In genomic region chr20:1207293-1207884, GRCh38 we compare ENCODE assay signal across 14 cellular contexts. TPM values are rescaled to one million over a fixed set of nuclear protein-coding genes. Genes with fewer than 3 reads are reported as not detected.
A peak's percentile ranks its signal among the peaks of the same experiment; 100 is the strongest.
DNase-seq lines count a peak whose midpoint lies in the region; ATAC-seq, FAIRE-seq and TF ChIP-seq lines count a peak whose summit lies in the region.
"Had no signal": no experiment of that assay in that cellular context is flagged by ENCODE, and none has a peak within 500 bp of the region (broad histone marks: within the 10 kb centered on the region; RNA-seq: fewer than 3 reads in every experiment).

No MANE protein-coding gene starts in this region.

- no peak overlapping the region for H3K9ac ChIP-seq in Karpas-422 (ENCODE audit: low read length)
- H3K9ac ChIP-seq in K562 (ENCODE audit: insufficient read depth in 1 of 2, low read depth in 2 of 2, low read length in 2 of 2), result no peak overlapping the region
- H3K9ac ChIP-seq: BLaER1, GM23248 had no signal

- 46% methylated on average over 2 of the region's 3 CpGs for WGBS in K562 (ENCODE audit: insufficient coverage, low coverage, missing lambda C conversion rate)

- H3K9me3 Mint-ChIP-seq in GM23338, result no peaks in the 10 kb centered on the region
- H3K9me3 Mint-ChIP-seq: CD8-positive, alpha-beta memory T cell; H9 had no signal

- no peak for TF ChIP-seq RAD21 in K562 (CRISPR knock-in tag; conservative IDR thresholded peaks at IDR 0.05 in 1 of 2, IDR thresholded peaks at IDR 0.05 in 1 of 2)

- H3K36me3 ChIP-seq in GM23338 (ENCODE audit: insufficient read depth), result no peaks in the 10 kb centered on the region
- no peaks in the 10 kb centered on the region for H3K36me3 ChIP-seq in Karpas-422 (ENCODE audit: insufficient read depth, low read length)
- H3K36me3 ChIP-seq in K562 (ENCODE audit: control insufficient read depth, insufficient read depth, low read length), result no peaks in the 10 kb centered on the region
- H3K36me3 ChIP-seq: BLaER1 had no signal

- POLR2A ChIA-PET in K562 (lab: Yijun Ruan, JAX), result interaction anchor here (0.6 kb wide), 1 partner anchor 626 kb away, joined by 3 read pairs; no protein-coding TSS in a partner anchor

- H3K4me1 Mint-ChIP-seq in GM23338, result peaks cover 6% of the 10 kb centered on the region

- BruUV-seq in K562 (replicated peaks; lab: Mats Ljungman, UMichigan), result no TSS peak

- H3F3A ChIP-seq in GM23338 (replicated peaks; ENCODE audit: low read depth), result no peaks in the 10 kb centered on the region

- TF ChIP-seq CTCF in GM23338 (conservative IDR thresholded peaks at IDR 0.05; ENCODE audit: low read depth in 2 of 2), result no peak
- TF ChIP-seq CTCF in K562 (IDR thresholded peaks at IDR 0.05 in 2 of 3, conservative IDR thresholded peaks at IDR 0.05 in 1 of 3; ENCODE audit: insufficient read depth in 2 of 3, low read depth in 1 of 3, low read length in 3 of 3), result no peak

- no peaks in the 10 kb centered on the region for H3K9me1 ChIP-seq in K562 (ENCODE audit: control insufficient read depth, insufficient read depth, low read length)

- intact Hi-C loops in K562 (cut with micrococcal nuclease), result no loop called here

- H2AFZ ChIP-seq in GM23338 (peak overlapping the region; percentile 59; the same call in 1 of the 2 replicates), Karpas-422 (ENCODE audit: low read length) (no peak overlapping the region), K562 (ENCODE audit: low read depth, low read length) (peak overlapping the region; percentile 59; the same call in 1 of the 2 replicates)
- H2AFZ ChIP-seq: GM23248 had no signal

- H3K79me2 ChIP-seq in GM23338 (replicated peaks; ENCODE audit: insufficient read depth) (no peaks in the 10 kb centered on the region), Karpas-422 (ENCODE audit: low read length) (no peaks in the 10 kb centered on the region), K562 (ENCODE audit: control insufficient read depth, insufficient read depth, low read length) (no peaks in the 10 kb centered on the region)

- H3K4me1 ChIP-seq in GM23338 (ENCODE audit: insufficient read depth) (peaks cover 7% of the 10 kb centered on the region), Karpas-422 (ENCODE audit: low read length) (no peaks in the 10 kb centered on the region), K562 (replicated peaks in 1 of 2; ENCODE audit: control insufficient read depth in 2 of 2, insufficient read depth in 2 of 2, low read length in 2 of 2) (peaks cover 8 to 14% of the 10 kb centered on the region in 2 experiments; a peak in 4 of 5 replicates)
- H3K4me1 ChIP-seq: BLaER1 had no signal

- H3K4me3 Mint-ChIP-seq in GM23338, result no peak overlapping the region
- H3K4me3 Mint-ChIP-seq: CD8-positive, alpha-beta memory T cell; H9 had no signal

- no peaks in the 10 kb centered on the region; the same call in 1 of the 2 replicates for H4K20me1 ChIP-seq in GM23338 (replicated peaks; ENCODE audit: insufficient read depth)
- H4K20me1 ChIP-seq in Karpas-422 (ENCODE audit: insufficient read depth, low read depth, low read length), result no peaks in the 10 kb centered on the region
- H4K20me1 ChIP-seq in K562 (replicated peaks; ENCODE audit: control insufficient read depth, insufficient read depth, low read length), result no peaks in the 10 kb centered on the region
- H4K20me1 ChIP-seq: BLaER1 had no signal

- no peak for TF ChIP-seq POLR2A in K562 (conservative IDR thresholded peaks at IDR 0.05)

- no peak for FAIRE-seq in K562 (lab: Jason Lieb, UNC)

- H3K27me3 ChIP-seq in GM23338 (ENCODE audit: insufficient read depth) (no peaks in the 10 kb centered on the region), Karpas-422 (ENCODE audit: low read length) (no peaks in the 10 kb centered on the region), K562 (ENCODE audit: control insufficient read depth in 2 of 2, insufficient read depth in 2 of 2, low read length in 2 of 2) (no peaks in the 10 kb centered on the region)
- H3K27me3 ChIP-seq: BLaER1 had no signal

- in situ Hi-C loops in K562 (cut with MboI), result no loop called here

- CTCF ChIA-PET in K562 (lab: Yijun Ruan, JAX; ENCODE audit: low intra/inter-chr PET ratio), result no interaction called here

- H3K27me3 Mint-ChIP-seq in GM23338 (ENCODE audit: insufficient read depth, low read depth, poor library complexity), result peaks cover 1% of the 10 kb centered on the region

- no peak overlapping the region for H3K4me3 ChIP-seq in GM23338
- no peak overlapping the region for H3K4me3 ChIP-seq in Karpas-422 (ENCODE audit: low read length)
- H3K4me3 ChIP-seq in K562, result no peak overlapping the region
- H3K4me3 ChIP-seq: BLaER1 had no signal

- no peaks in the 10 kb centered on the region for H3K36me3 Mint-ChIP-seq in GM23338 (ENCODE audit: low read depth)
- H3K36me3 Mint-ChIP-seq: CD8-positive, alpha-beta memory T cell had no signal

- H3K9me2 ChIP-seq in GM23338 (ENCODE audit: insufficient read depth) (no peaks in the 10 kb centered on the region), Karpas-422 (replicated peaks; ENCODE audit: insufficient read depth, low read length) (no peaks in the 10 kb centered on the region)

- no peak overlapping the region for H3K27ac Mint-ChIP-seq in GM23338

- DNase-seq in GM23338 (ENCODE audit: low spot score), result no peak
- peak; percentile 52 for DNase-seq in Karpas-422
- DNase-seq in K562 (ENCODE audit: extremely low read depth in 1 of 4, low spot score in 3 of 4), result peak in 1 of 4 experiments; percentile 19
- no peak for DNase-seq in stimulated activated CD4-positive, alpha-beta T cell treated with anti-CD3 and anti-CD28 coated beads, Interleukin-12 subunit alpha, Interleukin-12 subunit beta, amount 100 ng/mL, for 4 hours
- DNase-seq in activated CD4-positive, alpha-beta T cell treated with anti-CD3 and anti-CD28 coated beads, Interleukin-2, amount 50 U/mL, for 48 hours, result no peak
- DNase-seq in stimulated activated CD4-positive, alpha-beta T cell treated with anti-CD3 and anti-CD28 coated beads, Interleukin-4, amount 100 ng/mL, for 4 hours, result no peak
- DNase-seq: AML-193; CD8-positive, alpha-beta memory T cell; DMS53; H9 had no signal

- no peak for ATAC-seq in GM23338
- ATAC-seq in K562, result peak; percentile 61

- no peak overlapping the region for H3K4me2 ChIP-seq in GM23338
- H3K4me2 ChIP-seq in Karpas-422 (ENCODE audit: low read depth, low read length, poor library complexity, severe bottlenecking), result no peak overlapping the region
- H3K4me2 ChIP-seq in K562 (ENCODE audit: insufficient read depth, low read length), result no peak overlapping the region
- H3K4me2 ChIP-seq: BLaER1 had no signal

- H3K27ac ChIP-seq in GM23338 (ENCODE audit: low read depth) (no peak overlapping the region), Karpas-422 (ENCODE audit: low read length) (no peak overlapping the region), K562 (ENCODE audit: extremely low read depth, low read depth, low read length) (no peak overlapping the region)
- H3K27ac ChIP-seq: BLaER1, GM23248 had no signal

- H3K9me3 ChIP-seq in Karpas-422 (ENCODE audit: low read length) (no peaks in the 10 kb centered on the region), K562 (replicated peaks; ENCODE audit: control insufficient read depth, insufficient read depth, low read depth, low read length) (no peaks in the 10 kb centered on the region)
- H3K9me3 ChIP-seq: BLaER1 had no signal

- no peak for TF ChIP-seq EP300 in K562 (IDR thresholded peaks at IDR 0.05; ENCODE audit: low read length)

RNA-seq across cellular contexts. Expression of gene C20orf202, which starts 4.1 kb away (rescaled TPM):
- total RNA-seq in GM23338 (2014; rRNA removed; shearing (Covaris generic)), result not detected in 2 replicates
- polyA plus RNA-seq in GM23338 (2016; fragmentation: Nextera tagmentation; extraction: Ambion mirVana) (0.17 TPM in 1 of 2 replicates, not detected in the other), K562 (2011; rRNA removed) (0.24 and 0.49 TPM in 2 replicates), K562 (2014; fragmentation: Illumina TruSeq; extraction: Trizol) (0.18 TPM in 1 of 2 replicates, not detected in the other), K562 (2014; fragmentation: Nextera tagmentation; extraction: Ambion mirVana) (under 1 TPM; 0.03 to 0.06 TPM), K562 (2014; rRNA removed) (0.07 and 0.15 TPM in 2 replicates)
- not detected in 2 replicates for total RNA-seq in Karpas-422 (2014; rRNA removed; shearing (Covaris generic); ENCODE audit: low replicate concordance)
- 0.19 and 0.33 TPM in 2 replicates for total RNA-seq in K562 (2011; cell fraction: chromatin; rRNA removed; ENCODE audit: low replicate concordance)
- not detected in 2 replicates for total RNA-seq in K562 (2011; cell fraction: nucleolus; rRNA removed)
- not detected in 2 replicates for total RNA-seq in K562 (2011; cell fraction: nucleoplasm; rRNA removed)
- total RNA-seq in K562 (2014; rRNA removed) (not detected in 2 replicates), K562 (2014; rRNA removed; fragmentation: Illumina TruSeq; extraction: Trizol) (0.19 TPM in 1 of 2 replicates, not detected in the other), K562 (2015; rRNA removed; fragmentation: Illumina TruSeq; extraction: Trizol) (0.15 TPM in 1 of 2 replicates, not detected in the other), K562 (2021) (0.11 TPM in 1 of 2 replicates, not detected in the other)
- polyA plus RNA-seq in K562 (2011; cell fraction: cytosol; rRNA removed), result 0.25 TPM in 1 of 2 replicates, not detected in the other
- 0.27 and 0.74 TPM in 2 replicates for polyA plus RNA-seq in K562 (2011; cell fraction: nucleus; rRNA removed)
- 0.08 and 0.32 TPM in 2 replicates for polyA plus RNA-seq in K562 (2012)
- polyA minus RNA-seq in K562 (2011; rRNA and poly(A)+ RNA removed), result 0.45 TPM in 1 of 2 replicates, not detected in the other
- polyA minus RNA-seq in K562 (2011; cell fraction: cytosol; rRNA and poly(A)+ RNA removed), result not detected in 2 replicates
- 0.13 TPM in 1 of 2 replicates, not detected in the other for polyA minus RNA-seq in K562 (2011; cell fraction: nucleus; rRNA and poly(A)+ RNA removed)
- total RNA-seq: A673; CD8-positive, alpha-beta memory T cell; GM23248; HT1080 had no signal
- polyA plus RNA-seq: CD8-positive, alpha-beta memory T cell; GM23248 had no signal

RNA-seq across cellular contexts. Expression of gene RAD21L1, which starts 18.5 kb away (rescaled TPM):
- total RNA-seq in GM23338 (2014; rRNA removed; shearing (Covaris generic)), result 0.10 TPM in 1 of 2 replicates, not detected in the other
- polyA plus RNA-seq in GM23338 (2016; fragmentation: Nextera tagmentation; extraction: Ambion mirVana), result 0.38 and 0.95 TPM in 2 replicates
- not detected in 2 replicates for total RNA-seq in Karpas-422 (2014; rRNA removed; shearing (Covaris generic); ENCODE audit: low replicate concordance)
- total RNA-seq in K562 (2011; cell fraction: chromatin; rRNA removed; ENCODE audit: low replicate concordance), result 1.6 and 7.8 TPM in 2 replicates
- total RNA-seq in K562 (2011; cell fraction: nucleolus; rRNA removed), result 1.5 and 2.0 TPM in 2 replicates
- 3.7 and 4.1 TPM in 2 replicates for total RNA-seq in K562 (2011; cell fraction: nucleoplasm; rRNA removed)
- total RNA-seq in K562 (2014; rRNA removed), result 0.45 TPM in 2 replicates
- 0.44 and 1.1 TPM in 2 replicates for total RNA-seq in K562 (2014; rRNA removed; fragmentation: Illumina TruSeq; extraction: Trizol)
- total RNA-seq in K562 (2015; rRNA removed; fragmentation: Illumina TruSeq; extraction: Trizol), result 0.23 and 0.29 TPM in 2 replicates
- 1.3 and 1.7 TPM in 2 replicates for total RNA-seq in K562 (2021)
- 1.4 and 1.7 TPM in 2 replicates for polyA plus RNA-seq in K562 (2011; rRNA removed)
- polyA plus RNA-seq in K562 (2011; cell fraction: cytosol; rRNA removed), result 0.03 and 0.24 TPM in 2 replicates
- polyA plus RNA-seq in K562 (2011; cell fraction: nucleus; rRNA removed), result 0.82 and 1.4 TPM in 2 replicates
- 0.42 and 0.53 TPM in 2 replicates for polyA plus RNA-seq in K562 (2012)
- 0.65 and 0.69 TPM in 2 replicates for polyA plus RNA-seq in K562 (2014; fragmentation: Illumina TruSeq; extraction: Trizol)
- polyA plus RNA-seq in K562 (2014; fragmentation: Nextera tagmentation; extraction: Ambion mirVana), result under 1 TPM in 1 of 2 experiments, not detected in 1; 0.17 TPM
- polyA plus RNA-seq in K562 (2014; rRNA removed), result 0.24 and 0.42 TPM in 2 replicates
- 2.1 and 2.6 TPM in 2 replicates for polyA minus RNA-seq in K562 (2011; rRNA and poly(A)+ RNA removed)
- 0.86 and 1.2 TPM in 2 replicates for polyA minus RNA-seq in K562 (2011; cell fraction: cytosol; rRNA and poly(A)+ RNA removed)
- polyA minus RNA-seq in K562 (2011; cell fraction: nucleus; rRNA and poly(A)+ RNA removed), result 2.0 and 3.7 TPM in 2 replicates
- total RNA-seq: A673; CD8-positive, alpha-beta memory T cell; GM23248; H9 had no signal
- polyA plus RNA-seq: CD8-positive, alpha-beta memory T cell had no signal

RNA-seq across cellular contexts. Expression of gene TMEM74B, which starts 22.6 kb away (rescaled TPM):
- 3.6 and 4.8 TPM in 2 replicates for total RNA-seq in GM23338 (2014; rRNA removed; shearing (Covaris generic))
- 1.0 and 1.5 TPM in 2 replicates for polyA plus RNA-seq in GM23338 (2016; fragmentation: Nextera tagmentation; extraction: Ambion mirVana)
- not detected in 2 replicates for total RNA-seq in Karpas-422 (2014; rRNA removed; shearing (Covaris generic); ENCODE audit: low replicate concordance)
- total RNA-seq in K562 (2011; cell fraction: chromatin; rRNA removed; ENCODE audit: low replicate concordance), result 44.7 and 63.1 TPM in 2 replicates
- 47.8 and 49.7 TPM in 2 replicates for total RNA-seq in K562 (2011; cell fraction: nucleolus; rRNA removed)
- total RNA-seq in K562 (2011; cell fraction: nucleoplasm; rRNA removed), result 53.6 and 55.5 TPM in 2 replicates
- 14.9 and 18.4 TPM in 2 replicates for total RNA-seq in K562 (2014; rRNA removed)
- 3.9 and 5.0 TPM in 2 replicates for total RNA-seq in K562 (2014; rRNA removed; fragmentation: Illumina TruSeq; extraction: Trizol)
- 6.7 and 7.5 TPM in 2 replicates for total RNA-seq in K562 (2015; rRNA removed; fragmentation: Illumina TruSeq; extraction: Trizol)
- total RNA-seq in K562 (2021), result 18.3 and 18.5 TPM in 2 replicates
- 11.2 and 25.4 TPM in 2 replicates for polyA plus RNA-seq in K562 (2011; rRNA removed)
- polyA plus RNA-seq in K562 (2011; cell fraction: cytosol; rRNA removed), result 18.2 and 21.2 TPM in 2 replicates
- polyA plus RNA-seq in K562 (2011; cell fraction: nucleus; rRNA removed), result 170 and 177 TPM in 2 replicates
- 19.4 and 33.2 TPM in 2 replicates for polyA plus RNA-seq in K562 (2012)
- 7.5 and 8.3 TPM in 2 replicates for polyA plus RNA-seq in K562 (2014; fragmentation: Illumina TruSeq; extraction: Trizol)
- 1 to 10 TPM in 1 of 2 experiments, under 1 TPM in 1; 0.24 to 1.2 TPM for polyA plus RNA-seq in K562 (2014; fragmentation: Nextera tagmentation; extraction: Ambion mirVana)
- polyA plus RNA-seq in K562 (2014; rRNA removed), result 19.0 and 22.2 TPM in 2 replicates
- polyA minus RNA-seq in K562 (2011; rRNA and poly(A)+ RNA removed), result 4.1 and 4.2 TPM in 2 replicates
- polyA minus RNA-seq in K562 (2011; cell fraction: cytosol; rRNA and poly(A)+ RNA removed), result 5.7 and 7.6 TPM in 2 replicates
- polyA minus RNA-seq in K562 (2011; cell fraction: nucleus; rRNA and poly(A)+ RNA removed), result 14.1 and 22.0 TPM in 2 replicates
- total RNA-seq: A673 had no signal
- polyA plus RNA-seq: CD8-positive, alpha-beta memory T cell had no signal

RNA-seq across cellular contexts. Expression of gene SNPH, which starts 58.7 kb away (rescaled TPM):
- total RNA-seq in GM23338 (2014; rRNA removed; shearing (Covaris generic)), result 3.5 and 5.8 TPM in 2 replicates
- 1.3 and 1.5 TPM in 2 replicates for polyA plus RNA-seq in GM23338 (2016; fragmentation: Nextera tagmentation; extraction: Ambion mirVana)
- total RNA-seq in Karpas-422 (2014; rRNA removed; shearing (Covaris generic); ENCODE audit: low replicate concordance), result 0.93 and 1.4 TPM in 2 replicates
- 3.4 and 5.0 TPM in 2 replicates for total RNA-seq in K562 (2011; cell fraction: chromatin; rRNA removed; ENCODE audit: low replicate concordance)
- total RNA-seq in K562 (2011; cell fraction: nucleolus; rRNA removed), result 2.8 TPM in 2 replicates
- 2.8 and 3.2 TPM in 2 replicates for total RNA-seq in K562 (2011; cell fraction: nucleoplasm; rRNA removed)
- total RNA-seq in K562 (2014; rRNA removed), result 4.2 and 5.7 TPM in 2 replicates
- 0.80 and 0.98 TPM in 2 replicates for total RNA-seq in K562 (2014; rRNA removed; fragmentation: Illumina TruSeq; extraction: Trizol)
- total RNA-seq in K562 (2015; rRNA removed; fragmentation: Illumina TruSeq; extraction: Trizol), result 1.3 and 1.4 TPM in 2 replicates
- total RNA-seq in K562 (2021), result 3.9 TPM in 2 replicates
- polyA plus RNA-seq in K562 (2011; rRNA removed), result 1.1 and 1.4 TPM in 2 replicates
- polyA plus RNA-seq in K562 (2011; cell fraction: cytosol; rRNA removed), result 1.2 and 3.1 TPM in 2 replicates
- polyA plus RNA-seq in K562 (2011; cell fraction: nucleus; rRNA removed), result 3.4 and 6.9 TPM in 2 replicates
- polyA plus RNA-seq in K562 (2012), result 1.4 and 2.6 TPM in 2 replicates
- 1.5 and 2.1 TPM in 2 replicates for polyA plus RNA-seq in K562 (2014; fragmentation: Illumina TruSeq; extraction: Trizol)
- polyA plus RNA-seq in K562 (2014; fragmentation: Nextera tagmentation; extraction: Ambion mirVana), result under 1 TPM; 0.03 to 0.08 TPM
- polyA plus RNA-seq in K562 (2014; rRNA removed), result 2.1 and 2.8 TPM in 2 replicates
- 0.69 and 0.91 TPM in 2 replicates for polyA minus RNA-seq in K562 (2011; rRNA and poly(A)+ RNA removed)
- polyA minus RNA-seq in K562 (2011; cell fraction: cytosol; rRNA and poly(A)+ RNA removed), result 2.2 and 2.4 TPM in 2 replicates
- 1.3 and 1.6 TPM in 2 replicates for polyA minus RNA-seq in K562 (2011; cell fraction: nucleus; rRNA and poly(A)+ RNA removed)
